In the genomic region with DNA sequence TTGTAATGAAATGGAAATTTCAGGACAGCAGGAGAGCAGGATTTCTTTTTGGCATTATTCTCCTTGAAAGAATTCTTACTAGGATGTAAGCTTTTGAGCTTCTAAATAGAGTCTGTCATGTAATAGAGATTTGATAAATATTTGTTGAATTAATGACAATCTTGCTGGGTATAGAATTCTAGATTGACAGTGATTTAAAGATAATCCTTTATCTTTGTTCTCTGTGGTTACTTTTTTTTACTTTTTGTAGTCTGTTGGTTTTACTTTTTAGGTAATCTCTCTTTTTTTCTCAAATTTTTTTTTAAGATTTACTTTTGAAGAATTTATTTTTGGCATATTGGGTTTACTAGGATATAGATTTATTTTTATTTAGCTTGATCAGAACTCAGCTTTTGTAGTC, we compare ENCODE assay signal across 14 cellular contexts. TPM values are rescaled to one million over a fixed set of nuclear protein-coding genes. Genes with fewer than 3 reads are reported as not detected.
DNase-seq lines count a peak whose midpoint lies in the region; ATAC-seq, FAIRE-seq and TF ChIP-seq lines count a peak whose summit lies in the region.
"Had no signal": no experiment of that assay in that cellular context is flagged by ENCODE, and none has a peak within 500 bp of the region (broad histone marks: within the 10 kb centered on the region; RNA-seq: fewer than 3 reads in every experiment).

No MANE protein-coding gene starts in this region.

- CTCF ChIA-PET in HEK293 (lab: Yijun Ruan, JAX): interaction anchor here (0.6 kb wide), 1 partner anchor 20 kb away, joined by 3 read pairs; no protein-coding TSS in a partner anchor
- CTCF ChIA-PET in activated CD8-positive, alpha-beta T cell treated with anti-CD3 and anti-CD28 coated beads, Interleukin-2, amount 10 ng/mL, durations not matched to agents 7 days and 5 days (lab: Charles Lee): interaction anchor here (0.6 kb wide), 1 partner anchor 97 kb away, joined by 3 read pairs; no protein-coding TSS in a partner anchor

- no peak overlapping the region for H3K4me3 Mint-ChIP-seq in activated CD8-positive, alpha-beta T cell treated with anti-CD3 and anti-CD28 coated beads, Interleukin-2, amount 10 ng/mL, durations not matched to agents 7 days and 5 days
- H3K4me3 Mint-ChIP-seq: CD8-positive, alpha-beta memory T cell had no signal

- H3K9ac ChIP-seq in adipocyte (ENCODE audit: low read length): no peak overlapping the region
- H3K9ac ChIP-seq: BLaER1 had no signal

- peaks cover 12% of the 10 kb centered on the region for H3K9me3 Mint-ChIP-seq in activated CD8-positive, alpha-beta T cell treated with anti-CD3 and anti-CD28 coated beads, Interleukin-2, amount 10 ng/mL, durations not matched to agents 7 days and 5 days (ENCODE audit: insufficient read depth)

- intact Hi-C loops in pancreas (cut with DNase I): no loop called here

- no peak overlapping the region for H3K27ac ChIP-seq in HEK293 (ENCODE audit: extremely low read depth, low read depth, low read length)
- H3K27ac ChIP-seq in epithelial cell of prostate: peak overlapping the region; percentile 42
- H3K27ac ChIP-seq in pancreas: no peak overlapping the region
- H3K27ac ChIP-seq: BLaER1 had no signal

- peaks cover 43% of the 10 kb centered on the region for H3K36me3 Mint-ChIP-seq in activated CD8-positive, alpha-beta T cell treated with anti-CD3 and anti-CD28 coated beads, Interleukin-2, amount 10 ng/mL, durations not matched to agents 7 days and 5 days (ENCODE audit: low read depth)

- ATAC-seq in pancreas: no peak
- ATAC-seq in activated CD8-positive, alpha-beta T cell treated with anti-CD3 and anti-CD28 coated beads, Interleukin-2, amount 10 ng/mL, durations not matched to agents 7 days and 5 days: no peak
- ATAC-seq in HG02798 (IDR thresholded peaks at IDR 0.05; ENCODE audit: poor library complexity, unreplicated experiment): no peak

- TF ChIP-seq CTCF in HEK293 (tag by site-specific recombination; IDR thresholded peaks at IDR 0.05): no peak
- TF ChIP-seq CTCF in pancreas (IDR thresholded peaks at IDR 0.05): no peak

- POLR2A ChIA-PET in HEK293 (lab: Yijun Ruan, JAX): no interaction called here
- POLR2A ChIA-PET in activated CD8-positive, alpha-beta T cell treated with anti-CD3 and anti-CD28 coated beads, Interleukin-2, amount 10 ng/mL, durations not matched to agents 7 days and 5 days (lab: Charles Lee): no interaction called here

- H3K4me1 ChIP-seq in HEK293 (ENCODE audit: control insufficient read depth, insufficient read depth, low read length): no peaks in the 10 kb centered on the region
- H3K4me1 ChIP-seq in adipocyte (ENCODE audit: control insufficient read depth, insufficient read depth, low read length): no peaks in the 10 kb centered on the region
- no peaks in the 10 kb centered on the region for H3K4me1 ChIP-seq in pancreas
- H3K4me1 ChIP-seq: BLaER1 had no signal

- H3K36me3 ChIP-seq in HEK293 (ENCODE audit: control insufficient read depth in 2 of 2, insufficient read depth in 1 of 2, low read length in 2 of 2) (peaks cover 0 to 4% of the 10 kb centered on the region in 2 experiments; a peak in 1 of 3 replicates), adipocyte (ENCODE audit: control insufficient read depth, insufficient read depth, low read length, severe bottlenecking) (peaks cover 68% of the 10 kb centered on the region), pancreas (no peaks in the 10 kb centered on the region)

- no peaks in the 10 kb centered on the region for H3K27me3 ChIP-seq in adipocyte (replicated peaks; ENCODE audit: control insufficient read depth, insufficient read depth, low read length)
- no peaks in the 10 kb centered on the region for H3K27me3 ChIP-seq in pancreas
- H3K27me3 ChIP-seq: BLaER1 had no signal

- H3K27ac Mint-ChIP-seq in activated CD8-positive, alpha-beta T cell treated with anti-CD3 and anti-CD28 coated beads, Interleukin-2, amount 10 ng/mL, durations not matched to agents 7 days and 5 days: no peak overlapping the region
- H3K27ac Mint-ChIP-seq: CD8-positive, alpha-beta memory T cell had no signal

- peaks cover 3% of the 10 kb centered on the region for H3K4me1 Mint-ChIP-seq in activated CD8-positive, alpha-beta T cell treated with anti-CD3 and anti-CD28 coated beads, Interleukin-2, amount 10 ng/mL, durations not matched to agents 7 days and 5 days (ENCODE audit: low read depth)

- H3K9me3 ChIP-seq in HEK293 (ENCODE audit: control insufficient read depth, insufficient read depth, low read depth, low read length): no peaks in the 10 kb centered on the region
- H3K9me3 ChIP-seq in adipocyte (ENCODE audit: control insufficient read depth, low read length): peaks cover 7% of the 10 kb centered on the region
- H3K9me3 ChIP-seq in pancreas: no peaks in the 10 kb centered on the region

- DNase-seq in adipocyte (ENCODE audit: low read depth) (no peak), epithelial cell of prostate (ENCODE audit: low read depth, low spot score) (no peak), pancreas (no peak), NCI-H1105 treated with DMSO at 0.1 percent for 48 hours (lab: John Stamatoyannopoulos, UW) (no peak)
- DNase-seq in activated CD8-positive, alpha-beta T cell treated with anti-CD3 and anti-CD28 coated beads, Interleukin-2, amount 10 ng/mL, durations not matched to agents 7 days and 5 days: no peak
- DNase-seq: Caco-2; CD8-positive, alpha-beta memory T cell; DND-41; GF-D8; HCEC 1CT; IMR-90 had no signal

- H3K27me3 Mint-ChIP-seq in activated CD8-positive, alpha-beta T cell treated with anti-CD3 and anti-CD28 coated beads, Interleukin-2, amount 10 ng/mL, durations not matched to agents 7 days and 5 days (ENCODE audit: low read depth): no peaks in the 10 kb centered on the region
- H3K27me3 Mint-ChIP-seq: CD8-positive, alpha-beta memory T cell had no signal

- peak; percentile 23 for FAIRE-seq in pancreas (lab: Jason Lieb, UNC)

- H3K4me3 ChIP-seq in HEK293 (ENCODE audit: low read depth, low read length) (no peak overlapping the region), adipocyte (ENCODE audit: low read length) (peak overlapping the region; percentile 4), pancreas (no peak overlapping the region)
- H3K4me3 ChIP-seq: BLaER1 had no signal

TF ChIP-seq in HEK293, 187 proteins besides CTCF, POLR2A, EP300 and RAD21:
- TF ChIP-seq ZNF157 (tag by site-specific recombination; IDR thresholded peaks at IDR 0.05) (no peak), SETDB1 (IDR thresholded peaks at IDR 0.05; ENCODE audit: insufficient read length, low read length) (peak; percentile 85)
TF ChIP-seq in HEK293: peak in this region for 1.

RNA-seq across cellular contexts. Expression of a gene that starts 54.8 kb away (rescaled TPM):
- total RNA-seq in pancreas: 10 to 100 TPM in 1 of 6 donors, 1 to 10 TPM in 5; 7.3 to 10.1 (median 8.5) TPM
- polyA plus RNA-seq in pancreas: 1 to 10 TPM; 2.6 to 5.5 TPM
- total RNA-seq in activated CD8-positive, alpha-beta T cell treated with anti-CD3 and anti-CD28 coated beads, Interleukin-2, amount 10 ng/mL, durations not matched to agents 7 days and 5 days: 10 to 100 TPM; 37.2 to 39.8 TPM
